Comparison of ENCODE assay signal across 16 cellular contexts in genomic region chr1:228110536-228110935, GRCh38. TPM values are rescaled to one million over a fixed set of nuclear protein-coding genes. Genes with fewer than 3 reads are reported as not detected.
A peak's percentile ranks its signal among the peaks of the same experiment; 100 is the strongest.
DNase-seq lines count a peak whose midpoint lies in the region; ATAC-seq and TF ChIP-seq lines count a peak whose summit lies in the region.
"Had no signal": no experiment of that assay in that cellular context is flagged by ENCODE, and none has a peak within 500 bp of the region (broad histone marks: within the 10 kb centered on the region; RNA-seq: fewer than 3 reads in every experiment).

No MANE protein-coding gene starts in this region.

- H4K20me1 ChIP-seq in hepatocyte (ENCODE audit: insufficient read depth, poor library complexity, severe bottlenecking) = no peaks in the 10 kb centered on the region

- H3K36me3 ChIP-seq in hepatocyte (replicated peaks; ENCODE audit: insufficient read depth, low read depth) (no peaks in the 10 kb centered on the region), brain microvascular endothelial cell (replicated peaks) (peaks cover 6% of the 10 kb centered on the region)
- H3K36me3 ChIP-seq: pancreas had no signal

- no peak overlapping the region for H3K27ac Mint-ChIP-seq in T-helper 2 cell treated with Interferon-gamma antibody and Interleukin-4, amounts not matched to agents 5 μg/mL and 100 μg/mL, for 36 hours
- no peak overlapping the region for H3K27ac Mint-ChIP-seq in activated CD8-positive, alpha-beta T cell treated with anti-CD3 and anti-CD28 coated beads, Interleukin-2, amount 10 ng/mL, durations not matched to agents 7 days and 5 days
- H3K27ac Mint-ChIP-seq in stimulated activated effector memory CD8-positive, alpha-beta T cell treated with anti-CD3 and anti-CD28 coated beads, Interleukin-12 subunit alpha, Interleukin-12 subunit beta, amount 100 ng/mL, for 72 hours = no peak overlapping the region

- H3K9me3 ChIP-seq in hepatocyte (ENCODE audit: low read depth) = no peaks in the 10 kb centered on the region
- H3K9me3 ChIP-seq: esophagus squamous epithelium, pancreas had no signal

- TF ChIP-seq CTCF in hepatocyte (IDR thresholded peaks at IDR 0.05; ENCODE audit: poor library complexity) = no peak
- no peak for TF ChIP-seq CTCF in brain microvascular endothelial cell (IDR thresholded peaks at IDR 0.05; ENCODE audit: low read depth, low read length, missing control alignments)

- H3K9me3 Mint-ChIP-seq in T-helper 2 cell treated with Interferon-gamma antibody and Interleukin-4, amounts not matched to agents 5 μg/mL and 100 μg/mL, for 36 hours = no peaks in the 10 kb centered on the region
- H3K9me3 Mint-ChIP-seq in activated CD8-positive, alpha-beta T cell treated with anti-CD3 and anti-CD28 coated beads, Interleukin-2, amount 10 ng/mL, durations not matched to agents 7 days and 5 days (ENCODE audit: insufficient read depth) = no peaks in the 10 kb centered on the region
- H3K9me3 Mint-ChIP-seq in stimulated activated effector memory CD8-positive, alpha-beta T cell treated with anti-CD3 and anti-CD28 coated beads, Interleukin-12 subunit alpha, Interleukin-12 subunit beta, amount 100 ng/mL, for 72 hours = no peaks in the 10 kb centered on the region
- H3K9me3 Mint-ChIP-seq: immature natural killer cell had no signal

- in situ Hi-C loops in brain microvascular endothelial cell (cut with HindIII; ENCODE audit: low pct_ligation_motif_present, low sequenced_read_pairs) (no loop called here), G401 (cut with HindIII; ENCODE audit: low sequenced_read_pairs) (no loop called here)

- no peak for DNase-seq in T-helper 2 cell treated with Interferon-gamma antibody and Interleukin-4, amounts not matched to agents 5 μg/mL and 100 μg/mL, for 36 hours (ENCODE audit: low spot score)
- DNase-seq in T-helper 2 cell (no peak), hepatocyte (ENCODE audit: low spot score) (no peak), brain microvascular endothelial cell (no peak), G401 (ENCODE audit: low spot score) (no peak), NCI-H1105 (lab: John Stamatoyannopoulos, UW) (no peak)
- no peak for DNase-seq in activated CD8-positive, alpha-beta T cell treated with anti-CD3 and anti-CD28 coated beads, Interleukin-2, amount 10 ng/mL, durations not matched to agents 7 days and 5 days
- no peak for DNase-seq in stimulated activated effector memory CD8-positive, alpha-beta T cell treated with anti-CD3 and anti-CD28 coated beads, Interleukin-12 subunit alpha, Interleukin-12 subunit beta, amount 100 ng/mL, for 72 hours (ENCODE audit: low spot score in 2 of 2)
- DNase-seq: 8988T; activated CD4-positive, alpha-beta T cell treated with anti-CD3 and anti-CD28 coated beads for 4 hours; amniotic stem cell; DMS79; esophagus squamous epithelium; immature natural killer cell; NCI-H2107; pancreas had no signal

- peaks cover 16% of the 10 kb centered on the region for H3K4me1 Mint-ChIP-seq in T-helper 2 cell treated with Interferon-gamma antibody and Interleukin-4, amounts not matched to agents 5 μg/mL and 100 μg/mL, for 36 hours (ENCODE audit: low read depth)
- H3K4me1 Mint-ChIP-seq in activated CD8-positive, alpha-beta T cell treated with anti-CD3 and anti-CD28 coated beads, Interleukin-2, amount 10 ng/mL, durations not matched to agents 7 days and 5 days (ENCODE audit: low read depth) = peaks cover 31% of the 10 kb centered on the region
- peaks cover 34% of the 10 kb centered on the region for H3K4me1 Mint-ChIP-seq in stimulated activated effector memory CD8-positive, alpha-beta T cell treated with anti-CD3 and anti-CD28 coated beads, Interleukin-12 subunit alpha, Interleukin-12 subunit beta, amount 100 ng/mL, for 72 hours

- peaks cover 12% of the 10 kb centered on the region for H3K4me1 ChIP-seq in hepatocyte (ENCODE audit: insufficient read depth)

- H3K9me2 ChIP-seq in hepatocyte (replicated peaks; ENCODE audit: insufficient read depth) = no peaks in the 10 kb centered on the region

- H2AFZ ChIP-seq in hepatocyte = peak overlapping the region; percentile 55

- WGBS in hepatocyte (ENCODE audit: low lambda C conversion rate, missing lambda C conversion rate) = 78% methylated on average over 7 of the region's 7 CpGs

- H3K36me3 Mint-ChIP-seq in T-helper 2 cell treated with Interferon-gamma antibody and Interleukin-4, amounts not matched to agents 5 μg/mL and 100 μg/mL, for 36 hours (ENCODE audit: low read depth) = peaks cover 6% of the 10 kb centered on the region
- H3K36me3 Mint-ChIP-seq in activated CD8-positive, alpha-beta T cell treated with anti-CD3 and anti-CD28 coated beads, Interleukin-2, amount 10 ng/mL, durations not matched to agents 7 days and 5 days (ENCODE audit: low read depth) = peaks cover 9% of the 10 kb centered on the region
- peaks cover 33% of the 10 kb centered on the region for H3K36me3 Mint-ChIP-seq in stimulated activated effector memory CD8-positive, alpha-beta T cell treated with anti-CD3 and anti-CD28 coated beads, Interleukin-12 subunit alpha, Interleukin-12 subunit beta, amount 100 ng/mL, for 72 hours

- peak overlapping the region; percentile 93 for H3K27ac ChIP-seq in hepatocyte
- no peak overlapping the region for H3K27ac ChIP-seq in brain microvascular endothelial cell

- H3K27me3 ChIP-seq in hepatocyte (no peaks in the 10 kb centered on the region), brain microvascular endothelial cell (replicated peaks) (no peaks in the 10 kb centered on the region)
- H3K27me3 ChIP-seq: esophagus squamous epithelium, pancreas had no signal

- peak overlapping the region; percentile 92 for H3K4me3 Mint-ChIP-seq in T-helper 2 cell treated with Interferon-gamma antibody and Interleukin-4, amounts not matched to agents 5 μg/mL and 100 μg/mL, for 36 hours
- peak overlapping the region; percentile 92 for H3K4me3 Mint-ChIP-seq in activated CD8-positive, alpha-beta T cell treated with anti-CD3 and anti-CD28 coated beads, Interleukin-2, amount 10 ng/mL, durations not matched to agents 7 days and 5 days
- peak overlapping the region; percentile 91 for H3K4me3 Mint-ChIP-seq in stimulated activated effector memory CD8-positive, alpha-beta T cell treated with anti-CD3 and anti-CD28 coated beads, Interleukin-12 subunit alpha, Interleukin-12 subunit beta, amount 100 ng/mL, for 72 hours

- peaks cover 13% of the 10 kb centered on the region for H3K79me2 ChIP-seq in hepatocyte

- CTCF ChIA-PET in activated CD8-positive, alpha-beta T cell treated with anti-CD3 and anti-CD28 coated beads, Interleukin-2, amount 10 ng/mL, durations not matched to agents 7 days and 5 days (lab: Charles Lee) = interaction anchor here (1.3 to 1.5 kb wide), 2 partner anchors 13 to 20 kb away, joined by 4 to 6 read pairs; no protein-coding TSS in a partner anchor

- no peaks in the 10 kb centered on the region for H3K27me3 Mint-ChIP-seq in T-helper 2 cell treated with Interferon-gamma antibody and Interleukin-4, amounts not matched to agents 5 μg/mL and 100 μg/mL, for 36 hours (ENCODE audit: low read depth)
- no peaks in the 10 kb centered on the region for H3K27me3 Mint-ChIP-seq in activated CD8-positive, alpha-beta T cell treated with anti-CD3 and anti-CD28 coated beads, Interleukin-2, amount 10 ng/mL, durations not matched to agents 7 days and 5 days (ENCODE audit: low read depth)

- POLR2A ChIA-PET in activated CD8-positive, alpha-beta T cell treated with anti-CD3 and anti-CD28 coated beads, Interleukin-2, amount 10 ng/mL, durations not matched to agents 7 days and 5 days (lab: Charles Lee) = interaction anchor here (2.1 to 2.8 kb wide), 2 partner anchors 27 to 28 kb away, joined by 12 to 16 read pairs; partner anchors contain the start of gene ARF1

- H3K4me3 ChIP-seq in hepatocyte (no peak overlapping the region), brain microvascular endothelial cell (ENCODE audit: low read depth, low read length) (no peak overlapping the region)

- H3K4me2 ChIP-seq in hepatocyte = peak overlapping the region; percentile 80

- no peak for ATAC-seq in activated CD8-positive, alpha-beta T cell treated with anti-CD3 and anti-CD28 coated beads, Interleukin-2, amount 10 ng/mL, durations not matched to agents 7 days and 5 days
- no peak for ATAC-seq in stimulated activated effector memory CD8-positive, alpha-beta T cell treated with anti-CD3 and anti-CD28 coated beads, Interleukin-12 subunit alpha, Interleukin-12 subunit beta, amount 100 ng/mL, for 72 hours

RNA-seq across cellular contexts. Expression of gene MRPL55, which starts 1.4 kb away (rescaled TPM):
- total RNA-seq in activated CD8-positive, alpha-beta T cell treated with anti-CD3 and anti-CD28 coated beads, Interleukin-2, amount 10 ng/mL, durations not matched to agents 7 days and 5 days = 10 to 100 TPM; 51.1 to 60.7 TPM
- 59.6 and 64.8 TPM in 2 replicates for total RNA-seq in hepatocyte
- polyA plus RNA-seq in hepatocyte = 122 and 130 TPM in 2 replicates
- 93.7 and 103 TPM in 2 replicates for total RNA-seq in G401 (2014; rRNA removed; shearing (Covaris generic))

RNA-seq across cellular contexts. Expression of gene C1orf35, which starts 7.4 kb away (rescaled TPM):
- total RNA-seq in activated CD8-positive, alpha-beta T cell treated with anti-CD3 and anti-CD28 coated beads, Interleukin-2, amount 10 ng/mL, durations not matched to agents 7 days and 5 days = 10 to 100 TPM; 24.7 to 25.6 TPM
- total RNA-seq in hepatocyte = 8.3 and 12.3 TPM in 2 replicates
- polyA plus RNA-seq in hepatocyte = 24.6 and 31.6 TPM in 2 replicates
- total RNA-seq in G401 (2014; rRNA removed; shearing (Covaris generic)) = 29.7 and 36.9 TPM in 2 replicates

RNA-seq across cellular contexts. Expression of gene ARF1, which starts 28.0 kb away (rescaled TPM):
- total RNA-seq in activated CD8-positive, alpha-beta T cell treated with anti-CD3 and anti-CD28 coated beads, Interleukin-2, amount 10 ng/mL, durations not matched to agents 7 days and 5 days = 100 to 1,000 TPM; 313 to 322 TPM
- total RNA-seq in hepatocyte = 249 and 250 TPM in 2 replicates
- 594 and 609 TPM in 2 replicates for polyA plus RNA-seq in hepatocyte
- total RNA-seq in G401 (2014; rRNA removed; shearing (Covaris generic)) = 298 and 328 TPM in 2 replicates

RNA-seq across cellular contexts. Expression of gene GUK1, which starts 29.5 kb away (rescaled TPM):
- total RNA-seq in activated CD8-positive, alpha-beta T cell treated with anti-CD3 and anti-CD28 coated beads, Interleukin-2, amount 10 ng/mL, durations not matched to agents 7 days and 5 days = 100 to 1,000 TPM; 339 to 344 TPM
- 157 and 158 TPM in 2 replicates for total RNA-seq in hepatocyte
- 306 and 368 TPM in 2 replicates for polyA plus RNA-seq in hepatocyte
- 172 and 313 TPM in 2 replicates for total RNA-seq in G401 (2014; rRNA removed; shearing (Covaris generic))

RNA-seq across cellular contexts. Expression of gene GJC2, which starts 39.2 kb away (rescaled TPM):
- total RNA-seq in activated CD8-positive, alpha-beta T cell treated with anti-CD3 and anti-CD28 coated beads, Interleukin-2, amount 10 ng/mL, durations not matched to agents 7 days and 5 days = 1 to 10 TPM; 4.1 to 4.4 TPM
- 0.80 and 1.6 TPM in 2 replicates for total RNA-seq in hepatocyte
- polyA plus RNA-seq in hepatocyte = 0.40 and 0.63 TPM in 2 replicates
- total RNA-seq in G401 (2014; rRNA removed; shearing (Covaris generic)) = 0.74 and 1.2 TPM in 2 replicates
- polyA plus RNA-seq: immature natural killer cell had no signal
